ENCODE assay signal across 30 cellular contexts in the genomic region with DNA sequence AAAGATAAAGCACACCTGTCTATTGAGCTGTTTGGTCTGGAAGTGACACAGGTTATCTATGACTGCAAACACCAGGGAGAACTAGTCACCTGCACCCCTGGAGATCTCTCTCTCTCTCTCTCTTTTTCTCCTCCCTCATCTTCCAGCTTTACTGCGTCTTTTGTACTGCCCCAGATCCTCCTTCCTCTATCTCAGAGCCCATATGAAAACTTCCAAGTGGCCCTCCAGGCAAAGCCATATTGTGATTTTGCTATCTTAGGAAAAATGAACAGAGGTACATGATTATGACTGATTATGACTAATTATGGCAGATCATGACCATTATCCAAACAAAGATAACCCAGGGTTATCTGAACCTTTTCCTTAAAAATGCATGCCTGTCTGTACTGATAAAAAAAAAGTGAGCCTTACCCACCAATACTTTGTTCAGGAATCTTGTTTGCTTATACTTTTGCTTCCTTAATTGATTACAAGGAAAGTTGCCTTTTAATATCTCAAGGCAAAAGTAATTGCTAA. TPM values are rescaled to one million over a fixed set of nuclear protein-coding genes. Genes with fewer than 3 reads are reported as not detected.
DNase-seq lines count a peak whose midpoint lies in the region; ATAC-seq, FAIRE-seq and TF ChIP-seq lines count a peak whose summit lies in the region.
"Had no signal": no experiment of that assay in that cellular context is flagged by ENCODE, and none has a peak within 500 bp of the region (broad histone marks: within the 10 kb centered on the region; RNA-seq: fewer than 3 reads in every experiment).

No MANE protein-coding gene starts in this region.

- H3K79me2 ChIP-seq in endothelial cell of umbilical vein (ENCODE audit: control insufficient read depth, insufficient read depth, low read length) = no peaks in the 10 kb centered on the region

- no peak overlapping the region for H3K9ac ChIP-seq in endothelial cell of umbilical vein (replicated peaks; ENCODE audit: extremely low read depth, insufficient read depth, low read length)
- H3K9ac ChIP-seq: BLaER1 had no signal

- no peak for FAIRE-seq in endothelial cell of umbilical vein (lab: Jason Lieb, UNC)
- FAIRE-seq: A204.1, GM12878, GM12892, GM18507 had no signal

- no peaks in the 10 kb centered on the region for H3K9me3 ChIP-seq in endothelial cell of umbilical vein (replicated peaks; ENCODE audit: control insufficient read depth, insufficient read depth, low read length)
- H3K9me3 ChIP-seq: BE2C, BLaER1 had no signal

- CTCF ChIA-PET in endothelial cell of umbilical vein (lab: Charles Lee) = interaction anchor here (0.8 to 1.4 kb wide), 4 partner anchors 10 to 373 kb away, joined by 3 to 4 read pairs (median 4); no protein-coding TSS in a partner anchor
- CTCF ChIA-PET in activated CD8-positive, alpha-beta T cell treated with anti-CD3 and anti-CD28 coated beads, Interleukin-2, amount 10 ng/mL, durations not matched to agents 7 days and 5 days (lab: Charles Lee) = interaction anchor here (0.8 to 1.4 kb wide), 2 partner anchors 12 to 39 kb away, joined by 3 to 5 read pairs; a partner anchor contains a TSS
- CTCF ChIA-PET in activated naive CD4-positive, alpha-beta T cell treated with anti-CD3 and anti-CD28 coated beads, Interleukin-2, amount 10 ng/mL, durations not matched to agents 7 days and 5 days (lab: Charles Lee) = interaction anchor here (1.5 kb wide), 1 partner anchor 29 kb away, joined by 6 read pairs; no protein-coding TSS in a partner anchor

- no peak overlapping the region for H2AFZ ChIP-seq in endothelial cell of umbilical vein (ENCODE audit: low read depth, low read length)

- H3K36me3 Mint-ChIP-seq in activated CD8-positive, alpha-beta T cell treated with anti-CD3 and anti-CD28 coated beads, Interleukin-2, amount 10 ng/mL, durations not matched to agents 7 days and 5 days (ENCODE audit: low read depth) = no peaks in the 10 kb centered on the region
- no peaks in the 10 kb centered on the region for H3K36me3 Mint-ChIP-seq in activated naive CD4-positive, alpha-beta T cell treated with anti-CD3 and anti-CD28 coated beads, Interleukin-2, amount 10 ng/mL, durations not matched to agents 7 days and 5 days
- H3K36me3 Mint-ChIP-seq: CD14-positive monocyte; CD4-positive, alpha-beta memory T cell; CD8-positive, alpha-beta memory T cell had no signal

- TF ChIP-seq POLR2A in endothelial cell of umbilical vein (IDR thresholded peaks at IDR 0.05; ENCODE audit: low read depth, low read length) = no peak

- H3K9me1 ChIP-seq in endothelial cell of umbilical vein (replicated peaks; ENCODE audit: control insufficient read depth, extremely low read depth, insufficient read depth, low read length) = no peaks in the 10 kb centered on the region

- H4K20me1 ChIP-seq in endothelial cell of umbilical vein (replicated peaks; ENCODE audit: control insufficient read depth, extremely low read depth, insufficient read depth, low read length) = no peaks in the 10 kb centered on the region
- H4K20me1 ChIP-seq: BLaER1 had no signal

- H3K36me3 ChIP-seq in endothelial cell of umbilical vein (ENCODE audit: control insufficient read depth in 2 of 2, extremely low read depth in 1 of 2, insufficient read depth in 2 of 2, low read length in 2 of 2) = no peaks in the 10 kb centered on the region
- H3K36me3 ChIP-seq: BE2C, BLaER1 had no signal

- TF ChIP-seq CTCF in VCaP (conservative IDR thresholded peaks at IDR 0.05) = no peak
- no peak for TF ChIP-seq CTCF in endothelial cell of umbilical vein (IDR thresholded peaks at IDR 0.05; ENCODE audit: extremely low read depth in 1 of 2, insufficient read depth in 1 of 2, low read depth in 1 of 2, low read length in 2 of 2)

- intact Hi-C loops in endothelial cell of umbilical vein (cut with micrococcal nuclease) = no loop called here

- DNase-seq in endothelial cell of umbilical vein (ENCODE audit: low read depth, low spot score) = peak; percentile 18
- DNase-seq in activated CD8-positive, alpha-beta T cell treated with anti-CD3 and anti-CD28 coated beads, Interleukin-2, amount 10 ng/mL, durations not matched to agents 7 days and 5 days = no peak
- DNase-seq in activated naive CD4-positive, alpha-beta T cell treated with anti-CD3 and anti-CD28 coated beads, Interleukin-2, amount 10 ng/mL, durations not matched to agents 7 days and 5 days = no peak
- no peak for DNase-seq in NCI-H1417 treated with DMSO at 0.1 percent for 48 hours (lab: John Stamatoyannopoulos, UW)
- DNase-seq: 8988T; ACHN; BE2C; C1 segment of cervical spinal cord; CD4-positive, alpha-beta memory T cell; CD4-positive, CD25-positive, alpha-beta regulatory T cell; CD8-positive, alpha-beta memory T cell; COR-L47; DMS 273 treated with DMSO at 0.1 percent for 48 hours; DMS153; DMS53; DMS79; DND-41; EL; GDM1 had no signal

- peaks cover 3% of the 10 kb centered on the region for H3K27me3 Mint-ChIP-seq in activated CD8-positive, alpha-beta T cell treated with anti-CD3 and anti-CD28 coated beads, Interleukin-2, amount 10 ng/mL, durations not matched to agents 7 days and 5 days (ENCODE audit: low read depth)
- peaks cover 4% of the 10 kb centered on the region for H3K27me3 Mint-ChIP-seq in activated naive CD4-positive, alpha-beta T cell treated with anti-CD3 and anti-CD28 coated beads, Interleukin-2, amount 10 ng/mL, durations not matched to agents 7 days and 5 days

- H3K27me3 ChIP-seq in endothelial cell of umbilical vein (ENCODE audit: control insufficient read depth in 2 of 2, insufficient read depth in 2 of 2, low read length in 2 of 2) = no peaks in the 10 kb centered on the region
- H3K27me3 ChIP-seq: BE2C, BLaER1 had no signal

- peak overlapping the region; percentile 25 for H3K4me2 ChIP-seq in endothelial cell of umbilical vein (ENCODE audit: insufficient read depth, low read length)
- H3K4me2 ChIP-seq: BLaER1 had no signal

- H3K27ac ChIP-seq in VCaP (peak overlapping the region; percentile 35), endothelial cell of umbilical vein (ENCODE audit: insufficient read depth, low read depth, low read length) (no peak overlapping the region)
- H3K27ac ChIP-seq: BLaER1 had no signal

- H3K9me3 Mint-ChIP-seq in activated CD8-positive, alpha-beta T cell treated with anti-CD3 and anti-CD28 coated beads, Interleukin-2, amount 10 ng/mL, durations not matched to agents 7 days and 5 days (ENCODE audit: insufficient read depth) = no peaks in the 10 kb centered on the region
- H3K9me3 Mint-ChIP-seq in activated naive CD4-positive, alpha-beta T cell treated with anti-CD3 and anti-CD28 coated beads, Interleukin-2, amount 10 ng/mL, durations not matched to agents 7 days and 5 days = no peaks in the 10 kb centered on the region
- H3K9me3 Mint-ChIP-seq: CD14-positive monocyte; CD4-positive, alpha-beta memory T cell; CD4-positive, CD25-positive, alpha-beta regulatory T cell; CD8-positive, alpha-beta memory T cell had no signal

- H3K4me1 Mint-ChIP-seq in activated CD8-positive, alpha-beta T cell treated with anti-CD3 and anti-CD28 coated beads, Interleukin-2, amount 10 ng/mL, durations not matched to agents 7 days and 5 days (ENCODE audit: low read depth) = no peaks in the 10 kb centered on the region
- H3K4me1 Mint-ChIP-seq in activated naive CD4-positive, alpha-beta T cell treated with anti-CD3 and anti-CD28 coated beads, Interleukin-2, amount 10 ng/mL, durations not matched to agents 7 days and 5 days = no peaks in the 10 kb centered on the region
- H3K4me1 Mint-ChIP-seq: CD14-positive monocyte; CD4-positive, alpha-beta memory T cell; CD4-positive, CD25-positive, alpha-beta regulatory T cell; CD8-positive, alpha-beta memory T cell had no signal

- H3K4me1 ChIP-seq in endothelial cell of umbilical vein (ENCODE audit: control insufficient read depth, extremely low read depth, insufficient read depth, low read length) = peaks cover 9% of the 10 kb centered on the region
- H3K4me1 ChIP-seq: BE2C, BLaER1 had no signal

- ATAC-seq in activated CD8-positive, alpha-beta T cell treated with anti-CD3 and anti-CD28 coated beads, Interleukin-2, amount 10 ng/mL, durations not matched to agents 7 days and 5 days = no peak

- POLR2A ChIA-PET in endothelial cell of umbilical vein (lab: Charles Lee) = no interaction called here
- POLR2A ChIA-PET in activated CD8-positive, alpha-beta T cell treated with anti-CD3 and anti-CD28 coated beads, Interleukin-2, amount 10 ng/mL, durations not matched to agents 7 days and 5 days (lab: Charles Lee) = interaction anchor here (0.6 kb wide), 1 partner anchor 37 kb away, joined by 4 read pairs; no protein-coding TSS in a partner anchor

- no peak overlapping the region for H3K4me3 ChIP-seq in endothelial cell of umbilical vein (replicated peaks in 1 of 3; ENCODE audit: insufficient read depth in 1 of 3, low read depth in 1 of 3, low read length in 3 of 3)
- H3K4me3 ChIP-seq: BLaER1, GM12878 had no signal

- dilution Hi-C loops in endothelial cell of umbilical vein (cut with MboI; ENCODE audit: extremely low pct_ligation_motif_present, low sequenced_read_pairs) = no loop called here

- BruUV-seq in endothelial cell of umbilical vein (replicated peaks; lab: Mats Ljungman, UMichigan) = no TSS peak

- H3K4me3 Mint-ChIP-seq in activated CD8-positive, alpha-beta T cell treated with anti-CD3 and anti-CD28 coated beads, Interleukin-2, amount 10 ng/mL, durations not matched to agents 7 days and 5 days = no peak overlapping the region
- H3K4me3 Mint-ChIP-seq in activated naive CD4-positive, alpha-beta T cell treated with anti-CD3 and anti-CD28 coated beads, Interleukin-2, amount 10 ng/mL, durations not matched to agents 7 days and 5 days = no peak overlapping the region
- H3K4me3 Mint-ChIP-seq: CD14-positive monocyte; CD4-positive, alpha-beta memory T cell; CD4-positive, CD25-positive, alpha-beta regulatory T cell; CD8-positive, alpha-beta memory T cell had no signal

- H3K27ac Mint-ChIP-seq in activated CD8-positive, alpha-beta T cell treated with anti-CD3 and anti-CD28 coated beads, Interleukin-2, amount 10 ng/mL, durations not matched to agents 7 days and 5 days = no peak overlapping the region
- H3K27ac Mint-ChIP-seq in activated naive CD4-positive, alpha-beta T cell treated with anti-CD3 and anti-CD28 coated beads, Interleukin-2, amount 10 ng/mL, durations not matched to agents 7 days and 5 days = no peak overlapping the region
- H3K27ac Mint-ChIP-seq: CD14-positive monocyte; CD4-positive, alpha-beta memory T cell; CD4-positive, CD25-positive, alpha-beta regulatory T cell had no signal

RNA-seq across cellular contexts. Expression of a gene that starts 12.6 kb away (rescaled TPM):
- 2.9 TPM in 2 replicates for total RNA-seq in endothelial cell of umbilical vein
- polyA plus RNA-seq in endothelial cell of umbilical vein = 0.62 and 0.86 TPM in 2 replicates
- 0.41 and 0.52 TPM in 2 replicates for polyA plus RNA-seq in endothelial cell of umbilical vein (2011; cell fraction: cytosol; rRNA removed)
- 1.5 and 2.2 TPM in 2 replicates for polyA plus RNA-seq in endothelial cell of umbilical vein (2011; cell fraction: nucleus; rRNA removed)
- polyA plus RNA-seq in endothelial cell of umbilical vein (2012) = 0.71 and 3.3 TPM in 2 replicates
- polyA minus RNA-seq in endothelial cell of umbilical vein = 1.7 and 2.2 TPM in 2 replicates
- not detected for polyA minus RNA-seq in endothelial cell of umbilical vein (2011; cell fraction: cytosol; rRNA and poly(A)+ RNA removed)
- 0.29 and 0.43 TPM in 2 replicates for polyA minus RNA-seq in endothelial cell of umbilical vein (2011; cell fraction: nucleus; rRNA and poly(A)+ RNA removed)
- total RNA-seq in activated CD8-positive, alpha-beta T cell treated with anti-CD3 and anti-CD28 coated beads, Interleukin-2, amount 10 ng/mL, durations not matched to agents 7 days and 5 days = 1 to 10 TPM; 7.0 TPM
- total RNA-seq: G401 had no signal

RNA-seq across cellular contexts. Expression of a gene that starts 43.2 kb away (rescaled TPM):
- total RNA-seq in endothelial cell of umbilical vein = not detected in 2 replicates
- polyA plus RNA-seq in endothelial cell of umbilical vein = not detected in 2 replicates
- not detected in 2 replicates for polyA plus RNA-seq in endothelial cell of umbilical vein (2011; cell fraction: cytosol; rRNA removed)
- polyA plus RNA-seq in endothelial cell of umbilical vein (2011; cell fraction: nucleus; rRNA removed) = not detected in 2 replicates
- polyA plus RNA-seq in endothelial cell of umbilical vein (2012) = not detected in 2 replicates
- not detected in 2 replicates for polyA minus RNA-seq in endothelial cell of umbilical vein
- not detected for polyA minus RNA-seq in endothelial cell of umbilical vein (2011; cell fraction: cytosol; rRNA and poly(A)+ RNA removed)
- polyA minus RNA-seq in endothelial cell of umbilical vein (2011; cell fraction: nucleus; rRNA and poly(A)+ RNA removed) = not detected in 2 replicates
- total RNA-seq in activated CD8-positive, alpha-beta T cell treated with anti-CD3 and anti-CD28 coated beads, Interleukin-2, amount 10 ng/mL, durations not matched to agents 7 days and 5 days = not detected
- total RNA-seq: A673; CD4-positive, alpha-beta memory T cell; CD4-positive, CD25-positive, alpha-beta regulatory T cell; CD8-positive, alpha-beta memory T cell; Daoy; G401; GM12878 had no signal
- polyA plus RNA-seq: AG04450; CD14-positive monocyte; CD8-positive, alpha-beta memory T cell; GM12878 had no signal
